1 cellular context compared by ENCODE assay signal in the genomic region with DNA sequence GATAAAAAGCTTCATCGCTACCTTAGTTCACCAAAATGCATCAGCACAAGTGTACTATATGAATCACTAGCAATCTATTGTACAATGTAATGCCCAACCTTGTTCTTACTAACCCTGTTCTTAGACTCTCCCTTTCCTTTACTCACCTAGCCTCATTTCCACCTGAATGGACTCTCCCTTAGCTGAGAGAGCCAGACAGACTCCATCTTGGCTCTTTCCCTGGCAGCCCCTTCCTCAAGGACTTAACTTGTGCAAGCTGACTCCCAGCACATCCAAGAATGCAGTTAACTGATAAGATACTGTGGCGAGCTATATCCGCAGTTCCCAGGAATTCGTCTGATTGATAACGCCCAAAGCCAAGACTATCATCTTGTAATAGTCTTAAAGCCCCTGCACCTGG.
TF ChIP-seq lines count a peak whose summit lies in the region.
"Not testable (repeated sequence)": the region's sequence is repeated elsewhere in the genome, so short reads cannot be mapped to it uniquely, and the experiment has no call there.

No MANE protein-coding gene starts in this region.

TF ChIP-seq in K562, 482 proteins besides CTCF, POLR2A, EP300 and RAD21 (continues in another document):
- TF ChIP-seq, protein P1, sequence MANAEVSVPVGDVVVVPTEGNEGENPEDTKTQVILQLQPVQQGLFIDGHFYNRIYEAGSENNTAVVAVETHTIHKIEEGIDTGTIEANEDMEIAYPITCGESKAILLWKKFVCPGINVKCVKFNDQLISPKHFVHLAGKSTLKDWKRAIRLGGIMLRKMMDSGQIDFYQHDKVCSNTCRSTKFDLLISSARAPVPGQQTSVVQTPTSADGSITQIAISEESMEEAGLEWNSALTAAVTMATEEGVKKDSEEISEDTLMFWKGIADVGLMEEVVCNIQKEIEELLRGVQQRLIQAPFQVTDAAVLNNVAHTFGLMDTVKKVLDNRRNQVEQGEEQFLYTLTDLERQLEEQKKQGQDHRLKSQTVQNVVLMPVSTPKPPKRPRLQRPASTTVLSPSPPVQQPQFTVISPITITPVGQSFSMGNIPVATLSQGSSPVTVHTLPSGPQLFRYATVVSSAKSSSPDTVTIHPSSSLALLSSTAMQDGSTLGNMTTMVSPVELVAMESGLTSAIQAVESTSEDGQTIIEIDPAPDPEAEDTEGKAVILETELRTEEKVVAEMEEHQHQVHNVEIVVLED (CRISPR knock-in tag; IDR thresholded peaks at IDR 0.05) = peak; percentile 63
- peak; percentile 87; the same call in 1 of the 2 replicates for TF ChIP-seq ZNF175 (CRISPR knock-in tag; IDR thresholded peaks at IDR 0.05; ENCODE audit: low read depth)
- peak; percentile 82 for TF ChIP-seq TCFL5 (CRISPR knock-in tag; conservative IDR thresholded peaks at IDR 0.05)
- TF ChIP-seq ZNF41 (CRISPR knock-in tag; conservative IDR thresholded peaks at IDR 0.05) = peak; percentile 88
- TF ChIP-seq HIVEP1 (CRISPR knock-in tag; IDR thresholded peaks at IDR 0.05) = peak; percentile 94
- TF ChIP-seq, protein P2, sequence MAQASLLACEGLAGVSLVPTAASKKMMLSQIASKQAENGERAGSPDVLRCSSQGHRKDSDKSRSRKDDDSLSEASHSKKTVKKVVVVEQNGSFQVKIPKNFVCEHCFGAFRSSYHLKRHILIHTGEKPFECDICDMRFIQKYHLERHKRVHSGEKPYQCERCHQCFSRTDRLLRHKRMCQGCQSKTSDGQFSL (CRISPR knock-in tag; IDR thresholded peaks at IDR 0.05) = not testable (repeated sequence)
- TF ChIP-seq, protein P2 (tag; IDR thresholded peaks at IDR 0.05) = peak in 1 of 2 experiments; percentile 90; a peak in 2 of 4 replicates
- TF ChIP-seq, protein P3, sequence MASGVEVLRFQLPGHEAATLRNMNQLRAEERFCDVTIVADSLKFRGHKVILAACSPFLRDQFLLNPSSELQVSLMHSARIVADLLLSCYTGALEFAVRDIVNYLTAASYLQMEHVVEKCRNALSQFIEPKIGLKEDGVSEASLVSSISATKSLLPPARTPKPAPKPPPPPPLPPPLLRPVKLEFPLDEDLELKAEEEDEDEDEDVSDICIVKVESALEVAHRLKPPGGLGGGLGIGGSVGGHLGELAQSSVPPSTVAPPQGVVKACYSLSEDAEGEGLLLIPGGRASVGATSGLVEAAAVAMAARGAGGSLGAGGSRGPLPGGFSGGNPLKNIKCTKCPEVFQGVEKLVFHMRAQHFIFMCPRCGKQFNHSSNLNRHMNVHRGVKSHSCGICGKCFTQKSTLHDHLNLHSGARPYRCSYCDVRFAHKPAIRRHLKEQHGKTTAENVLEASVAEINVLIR (CRISPR knock-in tag; IDR thresholded peaks at IDR 0.05) = 0 out of 2 replicates have a peak, but pooled peaks have one; percentile 46
- TF ChIP-seq BCL6 (CRISPR knock-in tag; IDR thresholded peaks at IDR 0.05) = peak; percentile 82; the same call in 1 of the 2 replicates
- peak; percentile 92 for TF ChIP-seq ZNF76 (CRISPR knock-in tag; IDR thresholded peaks at IDR 0.05; ENCODE audit: borderline replicate concordance)
- TF ChIP-seq, protein P4, sequence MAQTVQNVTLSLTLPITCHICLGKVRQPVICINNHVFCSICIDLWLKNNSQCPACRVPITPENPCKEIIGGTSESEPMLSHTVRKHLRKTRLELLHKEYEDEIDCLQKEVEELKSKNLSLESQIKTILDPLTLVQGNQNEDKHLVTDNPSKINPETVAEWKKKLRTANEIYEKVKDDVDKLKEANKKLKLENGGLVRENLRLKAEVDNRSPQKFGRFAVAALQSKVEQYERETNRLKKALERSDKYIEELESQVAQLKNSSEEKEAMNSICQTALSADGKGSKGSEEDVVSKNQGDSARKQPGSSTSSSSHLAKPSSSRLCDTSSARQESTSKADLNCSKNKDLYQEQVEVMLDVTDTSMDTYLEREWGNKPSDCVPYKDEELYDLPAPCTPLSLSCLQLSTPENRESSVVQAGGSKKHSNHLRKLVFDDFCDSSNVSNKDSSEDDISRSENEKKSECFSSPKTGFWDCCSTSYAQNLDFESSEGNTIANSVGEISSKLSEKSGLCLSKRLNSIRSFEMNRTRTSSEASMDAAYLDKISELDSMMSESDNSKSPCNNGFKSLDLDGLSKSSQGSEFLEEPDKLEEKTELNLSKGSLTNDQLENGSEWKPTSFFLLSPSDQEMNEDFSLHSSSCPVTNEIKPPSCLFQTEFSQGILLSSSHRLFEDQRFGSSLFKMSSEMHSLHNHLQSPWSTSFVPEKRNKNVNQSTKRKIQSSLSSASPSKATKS (CRISPR knock-in tag; IDR thresholded peaks at IDR 0.05) = peak; percentile 83; the same call in 1 of the 2 replicates
- not testable (repeated sequence) for TF ChIP-seq JUND (IDR thresholded peaks at IDR 0.05; ENCODE audit: borderline replicate concordance, low read depth, low read length)
- peak; percentile 30; the same call in 1 of the 3 replicates for TF ChIP-seq JUND (tag; IDR thresholded peaks at IDR 0.05; ENCODE audit: borderline replicate concordance, low read depth, low read length)
- 0 out of 2 replicates have a peak, but pooled peaks have one; percentile 27 for TF ChIP-seq ZNF324 (CRISPR knock-in tag; IDR thresholded peaks at IDR 0.05)
- 0 out of 2 replicates have a peak, but pooled peaks have one; percentile 23 for TF ChIP-seq OTX1 (CRISPR knock-in tag; IDR thresholded peaks at IDR 0.05)
- TF ChIP-seq, protein P5, sequence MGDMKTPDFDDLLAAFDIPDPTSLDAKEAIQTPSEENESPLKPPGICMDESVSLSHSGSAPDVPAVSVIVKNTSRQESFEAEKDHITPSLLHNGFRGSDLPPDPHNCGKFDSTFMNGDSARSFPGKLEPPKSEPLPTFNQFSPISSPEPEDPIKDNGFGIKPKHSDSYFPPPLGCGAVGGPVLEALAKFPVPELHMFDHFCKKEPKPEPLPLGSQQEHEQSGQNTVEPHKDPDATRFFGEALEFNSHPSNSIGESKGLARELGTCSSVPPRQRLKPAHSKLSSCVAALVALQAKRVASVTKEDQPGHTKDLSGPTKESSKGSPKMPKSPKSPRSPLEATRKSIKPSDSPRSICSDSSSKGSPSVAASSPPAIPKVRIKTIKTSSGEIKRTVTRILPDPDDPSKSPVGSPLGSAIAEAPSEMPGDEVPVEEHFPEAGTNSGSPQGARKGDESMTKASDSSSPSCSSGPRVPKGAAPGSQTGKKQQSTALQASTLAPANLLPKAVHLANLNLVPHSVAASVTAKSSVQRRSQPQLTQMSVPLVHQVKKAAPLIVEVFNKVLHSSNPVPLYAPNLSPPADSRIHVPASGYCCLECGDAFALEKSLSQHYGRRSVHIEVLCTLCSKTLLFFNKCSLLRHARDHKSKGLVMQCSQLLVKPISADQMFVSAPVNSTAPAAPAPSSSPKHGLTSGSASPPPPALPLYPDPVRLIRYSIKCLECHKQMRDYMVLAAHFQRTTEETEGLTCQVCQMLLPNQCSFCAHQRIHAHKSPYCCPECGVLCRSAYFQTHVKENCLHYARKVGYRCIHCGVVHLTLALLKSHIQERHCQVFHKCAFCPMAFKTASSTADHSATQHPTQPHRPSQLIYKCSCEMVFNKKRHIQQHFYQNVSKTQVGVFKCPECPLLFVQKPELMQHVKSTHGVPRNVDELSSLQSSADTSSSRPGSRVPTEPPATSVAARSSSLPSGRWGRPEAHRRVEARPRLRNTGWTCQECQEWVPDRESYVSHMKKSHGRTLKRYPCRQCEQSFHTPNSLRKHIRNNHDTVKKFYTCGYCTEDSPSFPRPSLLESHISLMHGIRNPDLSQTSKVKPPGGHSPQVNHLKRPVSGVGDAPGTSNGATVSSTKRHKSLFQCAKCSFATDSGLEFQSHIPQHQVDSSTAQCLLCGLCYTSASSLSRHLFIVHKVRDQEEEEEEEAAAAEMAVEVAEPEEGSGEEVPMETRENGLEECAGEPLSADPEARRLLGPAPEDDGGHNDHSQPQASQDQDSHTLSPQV (IDR thresholded peaks at IDR 0.05) = peak; percentile 95
- peak; percentile 77 for TF ChIP-seq GTF2A2 (tag; IDR thresholded peaks at IDR 0.05)
- TF ChIP-seq PTRF (tag; IDR thresholded peaks at IDR 0.05) = peak; percentile 85
- peak in 1 of 2 experiments; percentile 91; a peak in 2 of 4 replicates for TF ChIP-seq TEAD1 (CRISPR knock-in tag; IDR thresholded peaks at IDR 0.05)
- TF ChIP-seq ZNF79 (CRISPR knock-in tag; IDR thresholded peaks at IDR 0.05; ENCODE audit: low read depth) = peak; percentile 85
- TF ChIP-seq, protein P6, sequence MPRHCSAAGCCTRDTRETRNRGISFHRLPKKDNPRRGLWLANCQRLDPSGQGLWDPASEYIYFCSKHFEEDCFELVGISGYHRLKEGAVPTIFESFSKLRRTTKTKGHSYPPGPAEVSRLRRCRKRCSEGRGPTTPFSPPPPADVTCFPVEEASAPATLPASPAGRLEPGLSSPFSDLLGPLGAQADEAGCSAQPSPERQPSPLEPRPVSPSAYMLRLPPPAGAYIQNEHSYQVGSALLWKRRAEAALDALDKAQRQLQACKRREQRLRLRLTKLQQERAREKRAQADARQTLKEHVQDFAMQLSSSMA (CRISPR knock-in tag; IDR thresholded peaks at IDR 0.05) = peak; percentile 63; the same call in 1 of the 2 replicates
- TF ChIP-seq, protein P7, sequence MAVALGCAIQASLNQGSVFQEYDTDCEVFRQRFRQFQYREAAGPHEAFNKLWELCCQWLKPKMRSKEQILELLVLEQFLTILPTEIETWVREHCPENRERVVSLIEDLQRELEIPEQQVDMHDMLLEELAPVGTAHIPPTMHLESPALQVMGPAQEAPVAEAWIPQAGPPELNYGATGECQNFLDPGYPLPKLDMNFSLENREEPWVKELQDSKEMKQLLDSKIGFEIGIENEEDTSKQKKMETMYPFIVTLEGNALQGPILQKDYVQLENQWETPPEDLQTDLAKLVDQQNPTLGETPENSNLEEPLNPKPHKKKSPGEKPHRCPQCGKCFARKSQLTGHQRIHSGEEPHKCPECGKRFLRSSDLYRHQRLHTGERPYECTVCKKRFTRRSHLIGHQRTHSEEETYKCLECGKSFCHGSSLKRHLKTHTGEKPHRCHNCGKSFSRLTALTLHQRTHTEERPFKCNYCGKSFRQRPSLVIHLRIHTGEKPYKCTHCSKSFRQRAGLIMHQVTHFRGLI (CRISPR knock-in tag; IDR thresholded peaks at IDR 0.05) = peak; percentile 69; the same call in 1 of the 2 replicates
- TF ChIP-seq HDAC8 (tag; IDR thresholded peaks at IDR 0.05) = peak; percentile 88
- TF ChIP-seq ZKSCAN3 (CRISPR knock-in tag; IDR thresholded peaks at IDR 0.05) = peak; percentile 40; the same call in 1 of the 2 replicates
- peak; percentile 89 for TF ChIP-seq ZNF165 (CRISPR knock-in tag; IDR thresholded peaks at IDR 0.05; ENCODE audit: borderline replicate concordance)
- peak; percentile 89 for TF ChIP-seq SMAD4 (CRISPR knock-in tag; conservative IDR thresholded peaks at IDR 0.05)
- TF ChIP-seq, protein P8, sequence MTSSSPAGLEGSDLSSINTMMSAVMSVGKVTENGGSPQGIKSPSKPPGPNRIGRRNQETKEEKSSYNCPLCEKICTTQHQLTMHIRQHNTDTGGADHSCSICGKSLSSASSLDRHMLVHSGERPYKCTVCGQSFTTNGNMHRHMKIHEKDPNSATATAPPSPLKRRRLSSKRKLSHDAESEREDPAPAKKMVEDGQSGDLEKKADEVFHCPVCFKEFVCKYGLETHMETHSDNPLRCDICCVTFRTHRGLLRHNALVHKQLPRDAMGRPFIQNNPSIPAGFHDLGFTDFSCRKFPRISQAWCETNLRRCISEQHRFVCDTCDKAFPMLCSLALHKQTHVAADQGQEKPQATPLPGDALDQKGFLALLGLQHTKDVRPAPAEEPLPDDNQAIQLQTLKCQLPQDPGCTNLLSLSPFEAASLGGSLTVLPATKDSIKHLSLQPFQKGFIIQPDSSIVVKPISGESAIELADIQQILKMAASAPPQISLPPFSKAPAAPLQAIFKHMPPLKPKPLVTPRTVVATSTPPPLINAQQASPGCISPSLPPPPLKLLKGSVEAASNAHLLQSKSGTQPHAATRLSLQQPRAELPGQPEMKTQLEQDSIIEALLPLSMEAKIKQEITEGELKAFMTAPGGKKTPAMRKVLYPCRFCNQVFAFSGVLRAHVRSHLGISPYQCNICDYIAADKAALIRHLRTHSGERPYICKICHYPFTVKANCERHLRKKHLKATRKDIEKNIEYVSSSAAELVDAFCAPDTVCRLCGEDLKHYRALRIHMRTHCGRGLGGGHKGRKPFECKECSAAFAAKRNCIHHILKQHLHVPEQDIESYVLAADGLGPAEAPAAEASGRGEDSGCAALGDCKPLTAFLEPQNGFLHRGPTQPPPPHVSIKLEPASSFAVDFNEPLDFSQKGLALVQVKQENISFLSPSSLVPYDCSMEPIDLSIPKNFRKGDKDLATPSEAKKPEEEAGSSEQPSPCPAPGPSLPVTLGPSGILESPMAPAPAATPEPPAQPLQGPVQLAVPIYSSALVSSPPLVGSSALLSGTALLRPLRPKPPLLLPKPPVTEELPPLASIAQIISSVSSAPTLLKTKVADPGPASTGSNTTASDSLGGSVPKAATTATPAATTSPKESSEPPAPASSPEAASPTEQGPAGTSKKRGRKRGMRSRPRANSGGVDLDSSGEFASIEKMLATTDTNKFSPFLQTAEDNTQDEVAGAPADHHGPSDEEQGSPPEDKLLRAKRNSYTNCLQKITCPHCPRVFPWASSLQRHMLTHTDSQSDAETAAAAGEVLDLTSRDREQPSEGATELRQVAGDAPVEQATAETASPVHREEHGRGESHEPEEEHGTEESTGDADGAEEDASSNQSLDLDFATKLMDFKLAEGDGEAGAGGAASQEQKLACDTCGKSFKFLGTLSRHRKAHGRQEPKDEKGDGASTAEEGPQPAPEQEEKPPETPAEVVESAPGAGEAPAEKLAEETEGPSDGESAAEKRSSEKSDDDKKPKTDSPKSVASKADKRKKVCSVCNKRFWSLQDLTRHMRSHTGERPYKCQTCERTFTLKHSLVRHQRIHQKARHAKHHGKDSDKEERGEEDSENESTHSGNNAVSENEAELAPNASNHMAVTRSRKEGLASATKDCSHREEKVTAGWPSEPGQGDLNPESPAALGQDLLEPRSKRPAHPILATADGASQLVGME (CRISPR knock-in tag; IDR thresholded peaks at IDR 0.05) = peak; percentile 84
- TF ChIP-seq ZKSCAN8 (CRISPR knock-in tag; IDR thresholded peaks at IDR 0.05) = 0 out of 2 replicates have a peak, but pooled peaks have one; percentile 23
- peak; percentile 75 for TF ChIP-seq PYGO2 (tag; IDR thresholded peaks at IDR 0.05)
- TF ChIP-seq, protein P9, sequence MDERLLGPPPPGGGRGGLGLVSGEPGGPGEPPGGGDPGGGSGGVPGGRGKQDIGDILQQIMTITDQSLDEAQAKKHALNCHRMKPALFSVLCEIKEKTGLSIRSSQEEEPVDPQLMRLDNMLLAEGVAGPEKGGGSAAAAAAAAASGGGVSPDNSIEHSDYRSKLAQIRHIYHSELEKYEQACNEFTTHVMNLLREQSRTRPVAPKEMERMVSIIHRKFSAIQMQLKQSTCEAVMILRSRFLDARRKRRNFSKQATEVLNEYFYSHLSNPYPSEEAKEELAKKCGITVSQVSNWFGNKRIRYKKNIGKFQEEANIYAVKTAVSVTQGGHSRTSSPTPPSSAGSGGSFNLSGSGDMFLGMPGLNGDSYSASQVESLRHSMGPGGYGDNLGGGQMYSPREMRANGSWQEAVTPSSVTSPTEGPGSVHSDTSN (CRISPR knock-in tag; IDR thresholded peaks at IDR 0.05; ENCODE audit: low read depth) = not testable (repeated sequence)
- TF ChIP-seq, protein P9 (tag; conservative IDR thresholded peaks at IDR 0.05; ENCODE audit: low read depth) = peak; percentile 56
- peak; percentile 93 for TF ChIP-seq PTTG1 (tag; IDR thresholded peaks at IDR 0.05; ENCODE audit: low read depth)
- peak; percentile 90 for TF ChIP-seq DDX20 (tag; IDR thresholded peaks at IDR 0.05; ENCODE audit: low read depth)
- TF ChIP-seq GATAD2A (IDR thresholded peaks at IDR 0.05) = peak; percentile 62; the same call in 1 of the 2 replicates
